ENCODE assay signal across 7 cellular contexts in genomic region chr1:214123061-214123784, GRCh38.
A peak's percentile ranks its signal among the peaks of the same experiment; 100 is the strongest.
DNase-seq lines count a peak whose midpoint lies in the region; ATAC-seq and TF ChIP-seq lines count a peak whose summit lies in the region.

No MANE protein-coding gene starts in this region.

- no peak overlapping the region for H3K4me2 ChIP-seq in H9 (ENCODE audit: insufficient read depth, insufficient read length, low read length)

- no peak overlapping the region for H4K5ac ChIP-seq in H9 (ENCODE audit: insufficient read length, low read depth, low read length)

- H3K27me3 Mint-ChIP-seq in H9 (ENCODE audit: low read depth) (peaks cover 7% of the 10 kb centered on the region; the same call in 1 of the 2 replicates), mesothelial cell of epicardium (ENCODE audit: low read depth) (no peaks in the 10 kb centered on the region)

- H3K4me1 Mint-ChIP-seq in H9 (peaks cover 16 to 19% of the 10 kb centered on the region in 2 experiments), mesothelial cell of epicardium (peaks cover 24% of the 10 kb centered on the region)

- H3K79me1 ChIP-seq in H9 (ENCODE audit: insufficient read depth, low read depth, low read length, poor library complexity, severe bottlenecking): no peaks in the 10 kb centered on the region

- no peaks in the 10 kb centered on the region for H3K4me1 ChIP-seq in H9 (ENCODE audit: insufficient read depth, low read length)

- H3K9me3 Mint-ChIP-seq in H9 (peaks cover 4 to 5% of the 10 kb centered on the region in 2 experiments), mesothelial cell of epicardium (peaks cover 5% of the 10 kb centered on the region)

- H2BK20ac ChIP-seq in H9 (ENCODE audit: low read depth, low read length, poor library complexity, severe bottlenecking): no peak overlapping the region

- peak; percentile 13 for DNase-seq in GM12864 (ENCODE audit: low read depth)
- peak; percentile 88 for DNase-seq in H9
- peak; percentile 66 for DNase-seq in NCI-H1105 (lab: John Stamatoyannopoulos, UW)
- peak; percentile 78 for DNase-seq in SK-N-DZ (ENCODE audit: low spot score)
- DNase-seq in epithelial cell of esophagus (ENCODE audit: low read depth): peak; percentile 85
- peak in 1 of 2 experiments; percentile 43 for DNase-seq in mesothelial cell of epicardium (ENCODE audit: low spot score in 2 of 2, unreplicated experiment in 2 of 2)

- no peak overlapping the region for H3K9ac ChIP-seq in H9 (ENCODE audit: extremely low read depth, insufficient read length, low read length)

- no peak overlapping the region for H3K56ac ChIP-seq in H9 (ENCODE audit: insufficient read length, low read depth, low read length)

- H3K27me3 ChIP-seq in H9 (ENCODE audit: insufficient read depth, low read length): no peaks in the 10 kb centered on the region

- H3K27ac Mint-ChIP-seq in H9 (no peak overlapping the region), mesothelial cell of epicardium (no peak overlapping the region)

- no peak overlapping the region for H3K4me3 Mint-ChIP-seq in H9
- no peak overlapping the region for H3K4me3 Mint-ChIP-seq in mesothelial cell of epicardium

- H2BK120ac ChIP-seq in H9 (ENCODE audit: low read depth, low read length, poor library complexity, severe bottlenecking): no peak overlapping the region

- no peak for ATAC-seq in HG02973 (IDR thresholded peaks at IDR 0.05; ENCODE audit: unreplicated experiment)

- H3T11ph ChIP-seq in H9 (ENCODE audit: low read length): no peak overlapping the region

- no CpG with 5 or more reads among the region's 7 CpGs for WGBS in H9 (ENCODE audit: extremely low coverage, insufficient read length, low lambda C conversion rate)

- no peak overlapping the region for H3K27ac ChIP-seq in H9 (ENCODE audit: insufficient read length, low read depth, low read length)

- H4K20me1 ChIP-seq in H9 (ENCODE audit: control insufficient read depth, insufficient read depth, insufficient read length): no peaks in the 10 kb centered on the region

- no peak overlapping the region for H3K18ac ChIP-seq in H9 (ENCODE audit: insufficient read length, low read depth, low read length)

- no peak overlapping the region for H3K4ac ChIP-seq in H9 (ENCODE audit: low read depth, low read length)

- TF ChIP-seq CTCF in GM12864 (IDR thresholded peaks at IDR 0.05; ENCODE audit: low read depth, low read length, missing control alignments) (peak; percentile 60), H9 (conservative IDR thresholded peaks at IDR 0.05) (peak; percentile 86), epithelial cell of esophagus (IDR thresholded peaks at IDR 0.05; ENCODE audit: insufficient read depth, low read depth, low read length, missing control alignments) (peak; percentile 65), mesothelial cell of epicardium (IDR thresholded peaks at IDR 0.05; ENCODE audit: unreplicated experiment) (peak; percentile 27)

- no peak overlapping the region for H4K91ac ChIP-seq in H9 (ENCODE audit: insufficient read length, low read depth, low read length)

- peaks cover 2% of the 10 kb centered on the region for H3K9me3 ChIP-seq in H9 (ENCODE audit: control insufficient read depth, low read depth, low read length)

- no peak overlapping the region for H2AFZ ChIP-seq in H9 (ENCODE audit: low read length)

- H3K23me2 ChIP-seq in H9 (ENCODE audit: insufficient read length, low read depth, low read length, poor library complexity, severe bottlenecking): no peaks in the 10 kb centered on the region

- H3K36me3 Mint-ChIP-seq in H9 (ENCODE audit: insufficient read depth in 1 of 3, low read depth in 3 of 3) (peaks cover 0 to 4% (median 3%) of the 10 kb centered on the region in 3 experiments; a peak in 4 of 7 replicates), mesothelial cell of epicardium (no peaks in the 10 kb centered on the region)

- no peak overlapping the region for H2BK12ac ChIP-seq in H9 (ENCODE audit: insufficient read length, low read depth, low read length)

- H2AK5ac ChIP-seq in H9 (ENCODE audit: insufficient read length, low read length): no peak overlapping the region

- no peak overlapping the region for H4K8ac ChIP-seq in H9 (replicated peaks; ENCODE audit: insufficient read length, low read depth, low read length)

- no peak overlapping the region for H3K23ac ChIP-seq in H9 (ENCODE audit: insufficient read length, low read depth, low read length)

- no peak overlapping the region for H2BK5ac ChIP-seq in H9 (ENCODE audit: insufficient read length, low read length)

- no peaks in the 10 kb centered on the region for H3K79me2 ChIP-seq in H9 (ENCODE audit: insufficient read depth, low read length)

- no peak overlapping the region for H3K14ac ChIP-seq in H9 (ENCODE audit: insufficient read depth, low read length)

- H3K4me3 ChIP-seq in GM12864 (ENCODE audit: low read depth, low read length) (no peak overlapping the region), epithelial cell of esophagus (ENCODE audit: low read length) (no peak overlapping the region)

- no peak overlapping the region for H2BK15ac ChIP-seq in H9 (ENCODE audit: low read depth, low read length)

Comparison
In these comparisons a context has a peak if more than half of its experiments do, and no peak if none do; other contexts are left out.
1. CTCF ChIP-seq: peak in every context shown above with its lines; median percentile 86 in H9; 65 in epithelial cell of esophagus; 60 in GM12864; 27 in mesothelial cell of epicardium.